1 cellular context compared by ENCODE assay signal in genomic region chr11:63614136-63614664, GRCh38.
A peak's percentile ranks its signal among the peaks of the same experiment; 100 is the strongest.
TF ChIP-seq lines count a peak whose summit lies in the region.

Gene PLAAT3 (minus strand): TSS chr11:63614433. CDS start chr11:63614014, 419 bp downstream.

TF ChIP-seq in K562, 482 proteins besides CTCF, POLR2A, EP300 and RAD21 (continued from another document and continues in another):
- TF ChIP-seq RREB1 (CRISPR knock-in tag; IDR thresholded peaks at IDR 0.05), result 0 out of 2 replicates have a peak, but pooled peaks have one; percentile 14
- TF ChIP-seq MCM3 (IDR thresholded peaks at IDR 0.05), result no peak
- no peak for TF ChIP-seq HMBOX1 (IDR thresholded peaks at IDR 0.05)
- TF ChIP-seq MLX (CRISPR knock-in tag; conservative IDR thresholded peaks at IDR 0.05), result no peak
- TF ChIP-seq CBFA2T3 (IDR thresholded peaks at IDR 0.05), result peak; percentile 76
- TF ChIP-seq PHF8 (IDR thresholded peaks at IDR 0.05; ENCODE audit: borderline replicate concordance, low read length), result peak; percentile 23; the same call in 1 of the 2 replicates
- no peak for TF ChIP-seq ZBTB12 (CRISPR knock-in tag; IDR thresholded peaks at IDR 0.05)
- TF ChIP-seq ZNF217 (CRISPR knock-in tag; IDR thresholded peaks at IDR 0.05), result no peak
- TF ChIP-seq ZNF584 (CRISPR knock-in tag; IDR thresholded peaks at IDR 0.05; ENCODE audit: low read depth), result no peak
- TF ChIP-seq ZFX (CRISPR knock-in tag; IDR thresholded peaks at IDR 0.05), result peak; percentile 51
- TF ChIP-seq HDAC3 (IDR thresholded peaks at IDR 0.05; ENCODE audit: borderline replicate concordance, partially characterized antibody), result no peak
- TF ChIP-seq ARID4B (CRISPR knock-in tag; IDR thresholded peaks at IDR 0.05), result 0 out of 2 replicates have a peak, but pooled peaks have one; percentile 11
- TF ChIP-seq HOMEZ (CRISPR knock-in tag; IDR thresholded peaks at IDR 0.05), result no peak
- no peak for TF ChIP-seq POLR2AphosphoS5 (IDR thresholded peaks at IDR 0.05; ENCODE audit: control insufficient read depth, insufficient read depth, low read depth, low read length)
- TF ChIP-seq E2F5 (CRISPR knock-in tag; IDR thresholded peaks at IDR 0.05), result no peak
- TF ChIP-seq ZNF830 (CRISPR knock-in tag; IDR thresholded peaks at IDR 0.05), result no peak
- peak; percentile 84 for TF ChIP-seq MTA3 (IDR thresholded peaks at IDR 0.05; ENCODE audit: borderline replicate concordance)
- no peak; the same call in 1 of the 2 replicates for TF ChIP-seq FOXP1 (CRISPR knock-in tag; IDR thresholded peaks at IDR 0.05)
- 0 out of 2 replicates have a peak, but pooled peaks have one; percentile 48 for TF ChIP-seq ZNF395 (CRISPR knock-in tag; IDR thresholded peaks at IDR 0.05)
- no peak for TF ChIP-seq ARID3A (IDR thresholded peaks at IDR 0.05; ENCODE audit: borderline replicate concordance, low read depth, low read length)
- TF ChIP-seq BHLHE40 (IDR thresholded peaks at IDR 0.05; ENCODE audit: low read length), result no peak
- peak; percentile 86 for TF ChIP-seq CXXC5 (CRISPR knock-in tag; IDR thresholded peaks at IDR 0.05)
- no peak for TF ChIP-seq HIVEP1 (CRISPR knock-in tag; IDR thresholded peaks at IDR 0.05)
- no peak for TF ChIP-seq ETV6 (IDR thresholded peaks at IDR 0.05; ENCODE audit: borderline replicate concordance in 1 of 2, low read depth in 2 of 2, low read length in 1 of 2)
- no peak for TF ChIP-seq ETV6 (CRISPR knock-in tag; IDR thresholded peaks at IDR 0.05; ENCODE audit: borderline replicate concordance)
- TF ChIP-seq ESRRA (IDR thresholded peaks at IDR 0.05; ENCODE audit: borderline replicate concordance, low read depth), result peak; percentile 69; the same call in 1 of the 2 replicates
- no peak for TF ChIP-seq FOXJ3 (CRISPR knock-in tag; IDR thresholded peaks at IDR 0.05)
- no peak for TF ChIP-seq SMAD3 (CRISPR knock-in tag; conservative IDR thresholded peaks at IDR 0.05)
- no peak for TF ChIP-seq OTX1 (CRISPR knock-in tag; IDR thresholded peaks at IDR 0.05)
- peak; percentile 81; the same call in 1 of the 2 replicates for TF ChIP-seq ARID1B (IDR thresholded peaks at IDR 0.05)
- TF ChIP-seq NFIC (IDR thresholded peaks at IDR 0.05), result peak; percentile 16; the same call in 1 of the 2 replicates
- TF ChIP-seq SMAD4 (CRISPR knock-in tag; conservative IDR thresholded peaks at IDR 0.05), result peak; percentile 69
- TF ChIP-seq PML (IDR thresholded peaks at IDR 0.05; ENCODE audit: low read length), result no peak
- peak; percentile 62 for TF ChIP-seq JUND (IDR thresholded peaks at IDR 0.05; ENCODE audit: borderline replicate concordance, low read depth, low read length)
- TF ChIP-seq JUND (tag; IDR thresholded peaks at IDR 0.05; ENCODE audit: borderline replicate concordance, low read depth, low read length), result peak; percentile 20; the same call in 1 of the 3 replicates
- no peak for TF ChIP-seq NCOA4 (IDR thresholded peaks at IDR 0.05; ENCODE audit: partially characterized antibody)
- no peak for TF ChIP-seq ZFP1 (CRISPR knock-in tag; IDR thresholded peaks at IDR 0.05)
- peak; percentile 57; the same call in 1 of the 2 replicates for TF ChIP-seq TAL1 (IDR thresholded peaks at IDR 0.05)
- TF ChIP-seq FIP1L1 (IDR thresholded peaks at IDR 0.05; ENCODE audit: low read depth, low read length, poor library complexity, severe bottlenecking), result no peak
- TF ChIP-seq SOX6 (IDR thresholded peaks at IDR 0.05), result peak; percentile 53; the same call in 1 of the 2 replicates
- TF ChIP-seq DPF2 (IDR thresholded peaks at IDR 0.05), result 0 out of 2 replicates have a peak, but pooled peaks have one; percentile 28
- no peak for TF ChIP-seq WHSC1 (IDR thresholded peaks at IDR 0.05; ENCODE audit: low read length)
- TF ChIP-seq ZNF197 (CRISPR knock-in tag; IDR thresholded peaks at IDR 0.05; ENCODE audit: low read depth), result no peak
